Comparison of ENCODE assay signal across 22 cellular contexts in the genomic region with DNA sequence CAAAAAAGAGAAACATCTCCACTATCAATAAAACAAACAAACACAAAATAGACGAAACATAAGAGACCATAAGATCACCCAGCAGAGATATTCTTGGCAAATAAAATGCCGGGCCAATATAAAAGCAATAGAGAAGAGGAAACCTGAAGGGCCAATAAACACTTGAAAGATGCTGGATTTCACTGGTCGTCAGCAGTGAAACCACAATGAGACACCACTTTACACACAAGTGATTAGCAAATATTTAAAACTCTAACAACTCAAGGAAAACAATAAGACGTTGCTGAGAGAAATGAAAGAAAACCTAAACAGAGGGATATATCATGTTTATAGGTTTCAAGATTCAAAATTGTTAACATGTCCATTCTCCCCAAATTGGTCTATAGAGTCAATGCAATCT.
A peak's percentile ranks its signal among the peaks of the same experiment; 100 is the strongest.
DNase-seq lines count a peak whose midpoint lies in the region; ATAC-seq, FAIRE-seq and TF ChIP-seq lines count a peak whose summit lies in the region.
"Had no signal": no experiment of that assay in that cellular context is flagged by ENCODE, and none has a peak within 500 bp of the region (broad histone marks: within the 10 kb centered on the region; RNA-seq: fewer than 3 reads in every experiment).

No MANE protein-coding gene starts in this region.

- no peaks in the 10 kb centered on the region for H4K20me1 ChIP-seq in BLaER1
- H4K20me1 ChIP-seq in GM12878 (ENCODE audit: control insufficient read depth, insufficient read depth), result no peaks in the 10 kb centered on the region

- no peak for TF ChIP-seq CTCF in GM12878 (IDR thresholded peaks at IDR 0.05 in 2 of 3, conservative IDR thresholded peaks at IDR 0.05 in 1 of 3; ENCODE audit: control insufficient read depth in 2 of 3, extremely low read depth in 1 of 3, insufficient read depth in 1 of 3, low read depth in 3 of 3, low read length in 3 of 3)

- ATAC-seq in GM12878, result peak; percentile 42
- ATAC-seq in HG02678 (IDR thresholded peaks at IDR 0.05; ENCODE audit: unreplicated experiment), result no peak
- ATAC-seq: sciatic nerve; stimulated activated memory B cell treated with anti-CD40 and anti-IgM and Interleukin-4, amounts not matched to agents 10 μg/mL and 1 μg/mL and 100 μg/mL, for 72 hours had no signal

- H3K36me3 ChIP-seq in BLaER1 (no peaks in the 10 kb centered on the region), GM12878 (ENCODE audit: control insufficient read depth in 2 of 2, insufficient read depth in 2 of 2, low read length in 1 of 2) (no peaks in the 10 kb centered on the region)
- H3K36me3 ChIP-seq: heart left ventricle, SJSA1, suprapubic skin had no signal

- FAIRE-seq in GM12878 (lab: Jason Lieb, UNC), result no peak
- FAIRE-seq: urothelium cell line had no signal

- no peaks in the 10 kb centered on the region for H3K27me3 ChIP-seq in BLaER1
- no peaks in the 10 kb centered on the region for H3K27me3 ChIP-seq in GM12878 (replicated peaks in 1 of 2; ENCODE audit: control insufficient read depth in 2 of 2, insufficient read depth in 2 of 2, low read length in 1 of 2)
- H3K27me3 ChIP-seq: heart left ventricle, SJSA1, suprapubic skin had no signal

- BruUV-seq in GM12878 (replicated peaks; lab: Mats Ljungman, UMichigan), result no TSS peak

- no peak for TF ChIP-seq POLR2A in GM12878 (IDR thresholded peaks at IDR 0.05; ENCODE audit: low read depth, low read length)

- RAD21 ChIA-PET in GM12878 (lab: Charles Lee; ENCODE audit: unreplicated experiment), result no interaction called here

- no peak overlapping the region for H3K27ac ChIP-seq in BLaER1
- H3K27ac ChIP-seq in GM12878 (ENCODE audit: control insufficient read depth, insufficient read depth), result no peak overlapping the region
- H3K27ac ChIP-seq: SJSA1, suprapubic skin had no signal

- POLR2A ChIA-PET in GM12878 (lab: Charles Lee), result no interaction called here

- intact Hi-C loops in GM12878 (cut with micrococcal nuclease; ENCODE audit: unreplicated experiment), result no loop called here

- H3K4me3 ChIP-seq in BLaER1 (no peak overlapping the region), GM12878 (no peak overlapping the region)
- H3K4me3 ChIP-seq: heart left ventricle, SJSA1, suprapubic skin had no signal

- H3K79me2 ChIP-seq in GM12878 (ENCODE audit: control insufficient read depth, insufficient read depth, low read length), result no peaks in the 10 kb centered on the region

- peak overlapping the region; percentile 48 for H3K4me2 ChIP-seq in BLaER1
- peak overlapping the region; percentile 0; the same call in 1 of the 2 replicates for H3K4me2 ChIP-seq in GM12878 (ENCODE audit: control insufficient read depth, insufficient read depth)

- SMC1A ChIA-PET in GM12878 (lab: Charles Lee; ENCODE audit: uncharacterized antibody, unreplicated experiment), result interaction anchor here (0.9 to 1.0 kb wide), 2 partner anchors 8 to 34 kb away, joined by 3 read pairs; no protein-coding TSS in a partner anchor

- H3K9me3 ChIP-seq in BLaER1 (peaks cover 9% of the 10 kb centered on the region), GM12878 (replicated peaks; ENCODE audit: control insufficient read depth, insufficient read depth, low read length) (peaks cover 4% of the 10 kb centered on the region)
- H3K9me3 ChIP-seq: SJSA1, suprapubic skin had no signal

- CTCF ChIA-PET in GM12878 (lab: Yijun Ruan, JAX), result no interaction called here

- no peak overlapping the region for H3K9ac ChIP-seq in BLaER1
- H3K9ac ChIP-seq in GM12878 (ENCODE audit: control insufficient read depth, insufficient read depth, low read length), result no peak overlapping the region

- TF ChIP-seq EP300 in GM12878 (IDR thresholded peaks at IDR 0.05; ENCODE audit: borderline replicate concordance in 1 of 2, control insufficient read depth in 1 of 2, low read depth in 2 of 2, low read length in 2 of 2), result no peak

- in situ Hi-C loops in GM12878 (cut with MboI), result no loop called here

- peak; percentile 51 for DNase-seq in DMS53 (lab: John Stamatoyannopoulos, UW)
- peak; percentile 51 for DNase-seq in NCI-H2029 (lab: John Stamatoyannopoulos, UW)
- no peak for DNase-seq in GM12878 (ENCODE audit: low read depth, low spot score)
- DNase-seq in activated CD4-positive, alpha-beta T cell treated with anti-CD3 and anti-CD28 coated beads, Interleukin-2, amount 50 U/mL, for 48 hours, result no peak
- no peak for DNase-seq in NCI-H1092 treated with DMSO at 0.1 percent for 48 hours (lab: John Stamatoyannopoulos, UW)
- DNase-seq: activated B cell treated with CpG ODN at 0.5 μM for 24 hours; activated CD4-positive, alpha-beta T cell treated with anti-CD3 and anti-CD28 coated beads, Interleukin-2, amount 50 U/mL, for 4 hours; aorta; central memory CD4-positive, alpha-beta T cell; heart left ventricle; mammary epithelial cell; NCI-H1105 treated with DMSO at 0.1 percent for 48 hours; stimulated activated CD4-positive, alpha-beta T cell treated with anti-CD3 and anti-CD28 coated beads, Interleukin-12 subunit alpha, Interleukin-12 subunit beta, amount 100 ng/mL, for 4 hours; stimulated activated CD4-positive, alpha-beta T cell treated with anti-CD3 and anti-CD28 coated beads, Interleukin-4, amount 100 ng/mL, for 24 hours; T-helper 1 cell had no signal

- peaks cover 22% of the 10 kb centered on the region for H3K4me1 ChIP-seq in BLaER1
- H3K4me1 ChIP-seq in GM12878 (ENCODE audit: control insufficient read depth, insufficient read depth, low read length), result peaks cover 23% of the 10 kb centered on the region
- H3K4me1 ChIP-seq: SJSA1, suprapubic skin had no signal

- no peak overlapping the region for H2AFZ ChIP-seq in GM12878 (ENCODE audit: control insufficient read depth, low read depth, low read length)

- 3% methylated on average over 4 of the region's 4 CpGs for WGBS in GM12878 (ENCODE audit: insufficient coverage, insufficient replicate concordance, low lambda C conversion rate, missing lambda C conversion rate)

- TF ChIP-seq RAD21 in GM12878 (IDR thresholded peaks at IDR 0.05; ENCODE audit: insufficient read depth, low read depth, low read length), result no peak

TF ChIP-seq in GM12878, 131 proteins besides CTCF, POLR2A, EP300 and RAD21:
- TF ChIP-seq, protein P1, sequence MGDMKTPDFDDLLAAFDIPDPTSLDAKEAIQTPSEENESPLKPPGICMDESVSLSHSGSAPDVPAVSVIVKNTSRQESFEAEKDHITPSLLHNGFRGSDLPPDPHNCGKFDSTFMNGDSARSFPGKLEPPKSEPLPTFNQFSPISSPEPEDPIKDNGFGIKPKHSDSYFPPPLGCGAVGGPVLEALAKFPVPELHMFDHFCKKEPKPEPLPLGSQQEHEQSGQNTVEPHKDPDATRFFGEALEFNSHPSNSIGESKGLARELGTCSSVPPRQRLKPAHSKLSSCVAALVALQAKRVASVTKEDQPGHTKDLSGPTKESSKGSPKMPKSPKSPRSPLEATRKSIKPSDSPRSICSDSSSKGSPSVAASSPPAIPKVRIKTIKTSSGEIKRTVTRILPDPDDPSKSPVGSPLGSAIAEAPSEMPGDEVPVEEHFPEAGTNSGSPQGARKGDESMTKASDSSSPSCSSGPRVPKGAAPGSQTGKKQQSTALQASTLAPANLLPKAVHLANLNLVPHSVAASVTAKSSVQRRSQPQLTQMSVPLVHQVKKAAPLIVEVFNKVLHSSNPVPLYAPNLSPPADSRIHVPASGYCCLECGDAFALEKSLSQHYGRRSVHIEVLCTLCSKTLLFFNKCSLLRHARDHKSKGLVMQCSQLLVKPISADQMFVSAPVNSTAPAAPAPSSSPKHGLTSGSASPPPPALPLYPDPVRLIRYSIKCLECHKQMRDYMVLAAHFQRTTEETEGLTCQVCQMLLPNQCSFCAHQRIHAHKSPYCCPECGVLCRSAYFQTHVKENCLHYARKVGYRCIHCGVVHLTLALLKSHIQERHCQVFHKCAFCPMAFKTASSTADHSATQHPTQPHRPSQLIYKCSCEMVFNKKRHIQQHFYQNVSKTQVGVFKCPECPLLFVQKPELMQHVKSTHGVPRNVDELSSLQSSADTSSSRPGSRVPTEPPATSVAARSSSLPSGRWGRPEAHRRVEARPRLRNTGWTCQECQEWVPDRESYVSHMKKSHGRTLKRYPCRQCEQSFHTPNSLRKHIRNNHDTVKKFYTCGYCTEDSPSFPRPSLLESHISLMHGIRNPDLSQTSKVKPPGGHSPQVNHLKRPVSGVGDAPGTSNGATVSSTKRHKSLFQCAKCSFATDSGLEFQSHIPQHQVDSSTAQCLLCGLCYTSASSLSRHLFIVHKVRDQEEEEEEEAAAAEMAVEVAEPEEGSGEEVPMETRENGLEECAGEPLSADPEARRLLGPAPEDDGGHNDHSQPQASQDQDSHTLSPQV (IDR thresholded peaks at IDR 0.05), result no peak
- TF ChIP-seq RUNX3 (IDR thresholded peaks at IDR 0.05; ENCODE audit: low read length), result 0 out of 2 replicates have a peak, but pooled peaks have one; percentile 8

Comparison
In these comparisons a context has a peak if more than half of its experiments do, and no peak if none do; other contexts are left out.
1. DNase-seq: peak in DMS53 (single experiment) and NCI-H2029 (single experiment); none in GM12878 (single experiment), activated CD4-positive, alpha-beta T cell treated with anti-CD3 and anti-CD28 coated beads, Interleukin-2, amount 50 U/mL, for 48 hours (0 of 2) and NCI-H1092 treated with DMSO at 0.1 percent for 48 hours (single experiment).